Comparison of ENCODE assay signal across 1 cellular context in the genomic region with DNA sequence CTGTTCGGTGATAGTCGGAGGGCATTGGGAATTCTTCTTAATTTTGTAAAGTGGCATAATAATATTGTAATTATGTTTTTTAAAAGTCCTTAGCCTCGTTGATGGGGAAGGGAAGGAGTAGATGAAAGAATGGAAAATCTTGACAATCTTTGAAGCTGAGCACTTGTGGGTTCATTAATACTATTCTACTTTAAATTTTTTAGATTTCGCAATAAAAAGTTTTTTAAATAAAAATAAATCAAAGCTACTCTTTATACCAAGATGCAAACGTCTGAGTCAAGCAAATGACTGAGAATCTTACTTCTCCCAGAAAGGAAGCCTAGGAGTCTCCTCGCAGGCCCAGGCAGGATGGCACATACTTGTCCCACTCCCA.
TF ChIP-seq lines count a peak whose summit lies in the region.

No MANE protein-coding gene starts in this region.

TF ChIP-seq in HepG2, 621 proteins besides CTCF, POLR2A, EP300 and RAD21:
- TF ChIP-seq, protein P1, sequence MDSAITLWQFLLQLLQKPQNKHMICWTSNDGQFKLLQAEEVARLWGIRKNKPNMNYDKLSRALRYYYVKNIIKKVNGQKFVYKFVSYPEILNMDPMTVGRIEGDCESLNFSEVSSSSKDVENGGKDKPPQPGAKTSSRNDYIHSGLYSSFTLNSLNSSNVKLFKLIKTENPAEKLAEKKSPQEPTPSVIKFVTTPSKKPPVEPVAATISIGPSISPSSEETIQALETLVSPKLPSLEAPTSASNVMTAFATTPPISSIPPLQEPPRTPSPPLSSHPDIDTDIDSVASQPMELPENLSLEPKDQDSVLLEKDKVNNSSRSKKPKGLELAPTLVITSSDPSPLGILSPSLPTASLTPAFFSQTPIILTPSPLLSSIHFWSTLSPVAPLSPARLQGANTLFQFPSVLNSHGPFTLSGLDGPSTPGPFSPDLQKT (CRISPR knock-in tag; IDR thresholded peaks at IDR 0.05; ENCODE audit: borderline replicate concordance) = no peak
- no peak for TF ChIP-seq MAFK (conservative IDR thresholded peaks at IDR 0.05 in 1 of 2, IDR thresholded peaks at IDR 0.05 in 1 of 2; ENCODE audit: low read length in 2 of 2)
- no peak for TF ChIP-seq CBFB (CRISPR knock-in tag; IDR thresholded peaks at IDR 0.05)
- TF ChIP-seq NRL (CRISPR knock-in tag; IDR thresholded peaks at IDR 0.05; ENCODE audit: borderline replicate concordance) = no peak
- TF ChIP-seq CHD4 (IDR thresholded peaks at IDR 0.05; ENCODE audit: borderline replicate concordance, low read length) = no peak
- TF ChIP-seq, protein P2, sequence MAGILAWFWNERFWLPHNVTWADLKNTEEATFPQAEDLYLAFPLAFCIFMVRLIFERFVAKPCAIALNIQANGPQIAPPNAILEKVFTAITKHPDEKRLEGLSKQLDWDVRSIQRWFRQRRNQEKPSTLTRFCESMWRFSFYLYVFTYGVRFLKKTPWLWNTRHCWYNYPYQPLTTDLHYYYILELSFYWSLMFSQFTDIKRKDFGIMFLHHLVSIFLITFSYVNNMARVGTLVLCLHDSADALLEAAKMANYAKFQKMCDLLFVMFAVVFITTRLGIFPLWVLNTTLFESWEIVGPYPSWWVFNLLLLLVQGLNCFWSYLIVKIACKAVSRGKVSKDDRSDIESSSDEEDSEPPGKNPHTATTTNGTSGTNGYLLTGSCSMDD (CRISPR knock-in tag; IDR thresholded peaks at IDR 0.05) = no peak
- TF ChIP-seq, protein P3, sequence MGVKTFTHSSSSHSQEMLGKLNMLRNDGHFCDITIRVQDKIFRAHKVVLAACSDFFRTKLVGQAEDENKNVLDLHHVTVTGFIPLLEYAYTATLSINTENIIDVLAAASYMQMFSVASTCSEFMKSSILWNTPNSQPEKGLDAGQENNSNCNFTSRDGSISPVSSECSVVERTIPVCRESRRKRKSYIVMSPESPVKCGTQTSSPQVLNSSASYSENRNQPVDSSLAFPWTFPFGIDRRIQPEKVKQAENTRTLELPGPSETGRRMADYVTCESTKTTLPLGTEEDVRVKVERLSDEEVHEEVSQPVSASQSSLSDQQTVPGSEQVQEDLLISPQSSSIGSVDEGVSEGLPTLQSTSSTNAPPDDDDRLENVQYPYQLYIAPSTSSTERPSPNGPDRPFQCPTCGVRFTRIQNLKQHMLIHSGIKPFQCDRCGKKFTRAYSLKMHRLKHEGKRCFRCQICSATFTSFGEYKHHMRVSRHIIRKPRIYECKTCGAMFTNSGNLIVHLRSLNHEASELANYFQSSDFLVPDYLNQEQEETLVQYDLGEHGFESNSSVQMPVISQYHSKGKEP (CRISPR knock-in tag; IDR thresholded peaks at IDR 0.05) = no peak
- no peak for TF ChIP-seq ZNF766 (CRISPR knock-in tag; IDR thresholded peaks at IDR 0.05; ENCODE audit: borderline replicate concordance)
- TF ChIP-seq NFIB (CRISPR knock-in tag; IDR thresholded peaks at IDR 0.05; ENCODE audit: borderline replicate concordance) = no peak
- TF ChIP-seq CHCHD3 (CRISPR knock-in tag; IDR thresholded peaks at IDR 0.05) = no peak
- TF ChIP-seq POLR2AphosphoS2 (IDR thresholded peaks at IDR 0.05; ENCODE audit: low read depth, low read length) = no peak
- TF ChIP-seq, protein P4, sequence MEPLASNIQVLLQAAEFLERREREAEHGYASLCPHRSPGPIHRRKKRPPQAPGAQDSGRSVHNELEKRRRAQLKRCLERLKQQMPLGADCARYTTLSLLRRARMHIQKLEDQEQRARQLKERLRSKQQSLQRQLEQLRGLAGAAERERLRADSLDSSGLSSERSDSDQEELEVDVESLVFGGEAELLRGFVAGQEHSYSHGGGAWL (CRISPR knock-in tag; IDR thresholded peaks at IDR 0.05) = no peak
- TF ChIP-seq ATAD3A (CRISPR knock-in tag; IDR thresholded peaks at IDR 0.05) = no peak
